1 cellular context compared by ENCODE assay signal in genomic region chr1:14952626-14953314, GRCh38.
TF ChIP-seq lines count a peak whose summit lies in the region.

No MANE protein-coding gene starts in this region.

TF ChIP-seq in HepG2, 621 proteins besides CTCF, POLR2A, EP300 and RAD21 (continued from another document and continues in another):
- TF ChIP-seq AKNA (CRISPR knock-in tag; IDR thresholded peaks at IDR 0.05; ENCODE audit: borderline replicate concordance) (peak; percentile 78; the same call in 1 of the 2 replicates), CHCHD3 (CRISPR knock-in tag; IDR thresholded peaks at IDR 0.05) (peak; percentile 34; the same call in 1 of the 2 replicates), NFYC (CRISPR knock-in tag; IDR thresholded peaks at IDR 0.05) (no peak; the same call in 1 of the 2 replicates), ZNF496 (CRISPR knock-in tag; IDR thresholded peaks at IDR 0.05; ENCODE audit: insufficient replicate concordance) (no peak), POLR2AphosphoS2 (IDR thresholded peaks at IDR 0.05; ENCODE audit: low read depth, low read length) (no peak), SIN3B (IDR thresholded peaks at IDR 0.05; ENCODE audit: low read length) (no peak), ZBTB8A (CRISPR knock-in tag; IDR thresholded peaks at IDR 0.05; ENCODE audit: borderline replicate concordance, low read depth) (no peak), ZNF629 (CRISPR knock-in tag; conservative IDR thresholded peaks at IDR 0.05) (peak; percentile 67), ZNF484 (CRISPR knock-in tag; IDR thresholded peaks at IDR 0.05; ENCODE audit: borderline replicate concordance, low read depth) (no peak), ZNF646 (CRISPR knock-in tag; IDR thresholded peaks at IDR 0.05) (no peak), NCOA5 (CRISPR knock-in tag; IDR thresholded peaks at IDR 0.05) (no peak), SKI (IDR thresholded peaks at IDR 0.05; ENCODE audit: partially characterized antibody) (peak; percentile 69), CENPBD1 (CRISPR knock-in tag; IDR thresholded peaks at IDR 0.05; ENCODE audit: borderline replicate concordance, low read depth) (no peak), BORCS8-MEF2B (CRISPR knock-in tag; IDR thresholded peaks at IDR 0.05) (no peak), ZNF260 (CRISPR knock-in tag; IDR thresholded peaks at IDR 0.05; ENCODE audit: borderline replicate concordance, low read depth) (no peak), TBX2 (CRISPR knock-in tag; IDR thresholded peaks at IDR 0.05; ENCODE audit: borderline replicate concordance) (peak; percentile 96), MTERF4 (CRISPR knock-in tag; IDR thresholded peaks at IDR 0.05) (no peak), CCDC6 (CRISPR knock-in tag; IDR thresholded peaks at IDR 0.05) (no peak), SRF (IDR thresholded peaks at IDR 0.05; ENCODE audit: low read depth, low read length) (no peak), KLF6 (CRISPR knock-in tag; IDR thresholded peaks at IDR 0.05) (peak; percentile 86), ZSCAN12 (CRISPR knock-in tag; IDR thresholded peaks at IDR 0.05) (no peak), ZHX2 (IDR thresholded peaks at IDR 0.05; ENCODE audit: low read depth) (no peak), ZHX2 (CRISPR knock-in tag; IDR thresholded peaks at IDR 0.05; ENCODE audit: borderline replicate concordance) (peak; percentile 70; the same call in 1 of the 2 replicates), GMEB1 (CRISPR knock-in tag; IDR thresholded peaks at IDR 0.05; ENCODE audit: borderline replicate concordance) (peak; percentile 61; the same call in 1 of the 2 replicates), ZNF563 (CRISPR knock-in tag; IDR thresholded peaks at IDR 0.05) (no peak), NFE2 (CRISPR knock-in tag; IDR thresholded peaks at IDR 0.05) (no peak), ZNF160 (CRISPR knock-in tag; IDR thresholded peaks at IDR 0.05) (peak; percentile 66; the same call in 1 of the 2 replicates), MAZ (IDR thresholded peaks at IDR 0.05; ENCODE audit: borderline replicate concordance, low read depth, low read length) (0 out of 2 replicates have a peak, but pooled peaks have one; percentile 25), MAZ (CRISPR knock-in tag; IDR thresholded peaks at IDR 0.05; ENCODE audit: low read depth) (peak; percentile 58; the same call in 1 of the 2 replicates), GLI4 (CRISPR knock-in tag; IDR thresholded peaks at IDR 0.05; ENCODE audit: borderline replicate concordance) (no peak), HMGA1 (CRISPR knock-in tag; conservative IDR thresholded peaks at IDR 0.05) (no peak), THAP11 (CRISPR knock-in tag; IDR thresholded peaks at IDR 0.05) (peak; percentile 61; the same call in 1 of the 2 replicates), ZNF367 (CRISPR knock-in tag; IDR thresholded peaks at IDR 0.05; ENCODE audit: borderline replicate concordance) (no peak), CCAR2 (optimal IDR thresholded peaks at IDR 0.05; ENCODE audit: low read depth, low read length) (no peak), HDAC6 (IDR thresholded peaks at IDR 0.05; ENCODE audit: low read depth, low read length) (no peak), ZNF329 (CRISPR knock-in tag; IDR thresholded peaks at IDR 0.05; ENCODE audit: low read depth) (no peak), RBM22 (optimal IDR thresholded peaks at IDR 0.05; ENCODE audit: low read length) (no peak)
